In the genomic region with DNA sequence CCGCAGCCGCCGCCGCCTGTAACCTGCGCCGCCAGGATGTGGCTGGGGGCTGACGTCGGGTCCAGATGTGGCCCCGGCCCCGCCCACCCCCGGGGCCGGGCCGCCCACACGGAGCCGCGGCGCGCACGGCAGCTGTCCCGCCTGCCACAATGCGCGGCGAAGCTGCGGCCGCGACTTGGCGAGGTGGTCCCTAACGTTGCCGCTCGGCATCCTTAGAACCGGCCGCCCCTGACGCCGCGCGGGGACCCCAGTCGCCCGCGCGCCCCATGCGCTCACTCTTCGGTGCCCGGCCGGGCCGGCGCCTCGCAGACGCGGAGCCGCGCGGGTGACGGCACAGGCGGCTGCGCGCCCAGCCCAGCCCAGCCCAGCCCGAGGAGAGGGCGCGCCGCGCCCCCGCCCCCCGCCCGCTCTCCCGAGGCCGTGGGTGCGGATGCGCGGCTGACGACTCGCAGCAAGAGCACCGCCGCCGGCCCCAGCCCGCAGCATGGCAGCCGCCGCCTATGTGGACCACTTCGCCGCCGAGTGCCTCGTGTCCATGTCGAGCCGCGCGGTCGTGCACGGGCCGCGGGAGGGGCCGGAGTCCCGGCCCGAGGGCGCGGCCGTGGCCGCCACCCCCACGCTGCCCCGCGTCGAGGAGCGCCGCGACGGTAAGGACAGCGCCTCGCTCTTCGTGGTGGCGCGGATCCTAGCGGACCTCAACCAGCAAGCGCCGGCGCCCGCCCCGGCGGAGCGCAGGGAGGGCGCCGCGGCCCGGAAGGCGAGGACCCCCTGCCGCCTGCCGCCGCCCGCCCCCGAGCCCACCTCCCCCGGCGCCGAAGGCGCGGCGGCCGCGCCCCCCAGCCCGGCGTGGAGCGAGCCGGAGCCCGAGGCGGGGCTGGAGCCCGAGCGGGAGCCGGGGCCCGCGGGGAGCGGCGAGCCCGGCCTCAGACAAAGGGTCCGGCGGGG, we compare ENCODE assay signal across 8 cellular contexts. TPM values are rescaled to one million over a fixed set of nuclear protein-coding genes. Genes with fewer than 3 reads are reported as not detected.
DNase-seq lines count a peak whose midpoint lies in the region; ATAC-seq and TF ChIP-seq lines count a peak whose summit lies in the region.

A gene (plus strand): TSS at position 107 of the 945 bp plus-strand sequence. CDS start 378 bp downstream, at position 485.

- in situ Hi-C loops in GM13977 (cut with MboI; ENCODE audit: low pct_unique_long_range_greater_than_20kb, low sequenced_read_pairs, unreplicated experiment), result loop anchor here (10.0 kb wide), 1 partner anchor 102 kb away; no protein-coding TSS in a partner anchor

- TF ChIP-seq CTCF in AG09319 (IDR thresholded peaks at IDR 0.05; ENCODE audit: low read depth, low read length) (no peak), GM13977 (IDR thresholded peaks at IDR 0.05; ENCODE audit: extremely low read depth, insufficient read depth, missing control alignments) (no peak)

- DNase-seq in AG09319 (ENCODE audit: extremely low read depth, low read depth) (peak; percentile 32), GM19238 (ENCODE audit: insufficient read length, low spot score) (peak; percentile 67), T-helper 22 cell (ENCODE audit: low read depth) (peak; percentile 69), cerebellum (ENCODE audit: low spot score) (peak; percentile 71), left lobe of liver (ENCODE audit: low spot score) (peak; percentile 75), GM13977 (ENCODE audit: low spot score) (no peak)
- DNase-seq in stimulated activated CD4-positive, alpha-beta T cell treated with anti-CD3 and anti-CD28 coated beads, Interleukin-2, amount 100 ng/mL, for 4 hours (ENCODE audit: low read depth), result peak; percentile 63

- ATAC-seq in HG03354 (IDR thresholded peaks at IDR 0.05; ENCODE audit: poor library complexity, severe bottlenecking, unreplicated experiment), result peak; percentile 52
- peak; percentile 29 for ATAC-seq in left lobe of liver

RNA-seq across cellular contexts. Expression of the gene that starts here (rescaled TPM):
- total RNA-seq in cerebellum (28.9 TPM), left lobe of liver (91.9 TPM)
